1 cellular context compared by ENCODE assay signal in the genomic region with DNA sequence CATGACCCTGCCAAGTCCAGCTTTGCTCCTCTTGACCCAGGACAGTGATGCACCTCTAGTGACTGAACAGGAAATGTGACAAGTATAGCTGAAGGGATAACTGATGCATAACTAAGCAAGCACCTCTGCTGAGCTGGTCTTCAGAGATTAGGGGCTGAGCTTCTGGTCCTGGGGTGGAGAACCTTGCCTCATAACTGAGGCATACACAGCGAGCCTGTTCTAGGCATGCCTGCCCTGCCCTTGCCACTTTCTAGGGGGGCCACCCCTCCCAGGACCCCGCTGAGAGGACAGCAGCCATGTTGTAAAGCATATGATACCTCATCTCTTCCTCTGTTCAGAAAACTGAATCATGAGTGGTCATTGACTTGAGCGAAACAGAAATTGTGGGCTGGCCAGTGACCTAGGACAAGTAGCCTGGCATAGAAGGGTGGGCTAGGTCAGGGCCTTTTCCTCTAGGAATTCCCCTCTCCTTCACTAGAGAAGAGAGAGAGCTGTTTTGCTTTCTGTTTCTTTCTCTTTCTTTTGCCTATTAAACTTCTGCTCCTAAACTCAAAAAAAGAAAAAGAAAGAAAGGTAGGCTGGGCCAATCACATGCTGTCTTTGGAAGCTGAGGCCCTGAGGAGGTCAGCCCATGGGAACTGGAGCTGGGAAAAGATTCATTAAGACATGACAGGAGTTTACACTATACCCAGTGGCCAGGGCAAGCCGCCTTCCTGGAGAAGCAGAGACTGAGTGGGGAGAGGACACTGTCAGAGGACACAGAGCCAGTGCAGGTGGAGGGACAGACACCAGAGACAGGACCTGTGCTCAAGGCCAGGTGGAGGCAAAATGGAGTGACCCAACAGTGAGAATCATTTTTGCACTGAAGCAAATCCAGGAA.
A peak's percentile ranks its signal among the peaks of the same experiment; 100 is the strongest.
TF ChIP-seq lines count a peak whose summit lies in the region.

No MANE protein-coding gene starts in this region.

TF ChIP-seq in GM12878, 131 proteins besides CTCF, POLR2A, EP300 and RAD21 (continued from another document and continues in another):
- TF ChIP-seq, protein P1, sequence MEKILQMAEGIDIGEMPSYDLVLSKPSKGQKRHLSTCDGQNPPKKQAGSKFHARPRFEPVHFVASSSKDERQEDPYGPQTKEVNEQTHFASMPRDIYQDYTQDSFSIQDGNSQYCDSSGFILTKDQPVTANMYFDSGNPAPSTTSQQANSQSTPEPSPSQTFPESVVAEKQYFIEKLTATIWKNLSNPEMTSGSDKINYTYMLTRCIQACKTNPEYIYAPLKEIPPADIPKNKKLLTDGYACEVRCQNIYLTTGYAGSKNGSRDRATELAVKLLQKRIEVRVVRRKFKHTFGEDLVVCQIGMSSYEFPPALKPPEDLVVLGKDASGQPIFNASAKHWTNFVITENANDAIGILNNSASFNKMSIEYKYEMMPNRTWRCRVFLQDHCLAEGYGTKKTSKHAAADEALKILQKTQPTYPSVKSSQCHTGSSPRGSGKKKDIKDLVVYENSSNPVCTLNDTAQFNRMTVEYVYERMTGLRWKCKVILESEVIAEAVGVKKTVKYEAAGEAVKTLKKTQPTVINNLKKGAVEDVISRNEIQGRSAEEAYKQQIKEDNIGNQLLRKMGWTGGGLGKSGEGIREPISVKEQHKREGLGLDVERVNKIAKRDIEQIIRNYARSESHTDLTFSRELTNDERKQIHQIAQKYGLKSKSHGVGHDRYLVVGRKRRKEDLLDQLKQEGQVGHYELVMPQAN (conservative IDR thresholded peaks at IDR 0.05) = no peak
- TF ChIP-seq, protein P2, sequence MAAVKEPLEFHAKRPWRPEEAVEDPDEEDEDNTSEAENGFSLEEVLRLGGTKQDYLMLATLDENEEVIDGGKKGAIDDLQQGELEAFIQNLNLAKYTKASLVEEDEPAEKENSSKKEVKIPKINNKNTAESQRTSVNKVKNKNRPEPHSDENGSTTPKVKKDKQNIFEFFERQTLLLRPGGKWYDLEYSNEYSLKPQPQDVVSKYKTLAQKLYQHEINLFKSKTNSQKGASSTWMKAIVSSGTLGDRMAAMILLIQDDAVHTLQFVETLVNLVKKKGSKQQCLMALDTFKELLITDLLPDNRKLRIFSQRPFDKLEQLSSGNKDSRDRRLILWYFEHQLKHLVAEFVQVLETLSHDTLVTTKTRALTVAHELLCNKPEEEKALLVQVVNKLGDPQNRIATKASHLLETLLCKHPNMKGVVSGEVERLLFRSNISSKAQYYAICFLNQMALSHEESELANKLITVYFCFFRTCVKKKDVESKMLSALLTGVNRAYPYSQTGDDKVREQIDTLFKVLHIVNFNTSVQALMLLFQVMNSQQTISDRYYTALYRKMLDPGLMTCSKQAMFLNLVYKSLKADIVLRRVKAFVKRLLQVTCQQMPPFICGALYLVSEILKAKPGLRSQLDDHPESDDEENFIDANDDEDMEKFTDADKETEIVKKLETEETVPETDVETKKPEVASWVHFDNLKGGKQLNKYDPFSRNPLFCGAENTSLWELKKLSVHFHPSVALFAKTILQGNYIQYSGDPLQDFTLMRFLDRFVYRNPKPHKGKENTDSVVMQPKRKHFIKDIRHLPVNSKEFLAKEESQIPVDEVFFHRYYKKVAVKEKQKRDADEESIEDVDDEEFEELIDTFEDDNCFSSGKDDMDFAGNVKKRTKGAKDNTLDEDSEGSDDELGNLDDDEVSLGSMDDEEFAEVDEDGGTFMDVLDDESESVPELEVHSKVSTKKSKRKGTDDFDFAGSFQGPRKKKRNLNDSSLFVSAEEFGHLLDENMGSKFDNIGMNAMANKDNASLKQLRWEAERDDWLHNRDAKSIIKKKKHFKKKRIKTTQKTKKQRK (IDR thresholded peaks at IDR 0.05; ENCODE audit: low read depth, low read length) = no peak
- TF ChIP-seq SP1 (IDR thresholded peaks at IDR 0.05; ENCODE audit: low read depth, low read length) = no peak
- no peak for TF ChIP-seq IRF4 (IDR thresholded peaks at IDR 0.05; ENCODE audit: low read depth, low read length)
- no peak for TF ChIP-seq RFX5 (IDR thresholded peaks at IDR 0.05; ENCODE audit: low read depth, low read length)
- TF ChIP-seq, protein P3, sequence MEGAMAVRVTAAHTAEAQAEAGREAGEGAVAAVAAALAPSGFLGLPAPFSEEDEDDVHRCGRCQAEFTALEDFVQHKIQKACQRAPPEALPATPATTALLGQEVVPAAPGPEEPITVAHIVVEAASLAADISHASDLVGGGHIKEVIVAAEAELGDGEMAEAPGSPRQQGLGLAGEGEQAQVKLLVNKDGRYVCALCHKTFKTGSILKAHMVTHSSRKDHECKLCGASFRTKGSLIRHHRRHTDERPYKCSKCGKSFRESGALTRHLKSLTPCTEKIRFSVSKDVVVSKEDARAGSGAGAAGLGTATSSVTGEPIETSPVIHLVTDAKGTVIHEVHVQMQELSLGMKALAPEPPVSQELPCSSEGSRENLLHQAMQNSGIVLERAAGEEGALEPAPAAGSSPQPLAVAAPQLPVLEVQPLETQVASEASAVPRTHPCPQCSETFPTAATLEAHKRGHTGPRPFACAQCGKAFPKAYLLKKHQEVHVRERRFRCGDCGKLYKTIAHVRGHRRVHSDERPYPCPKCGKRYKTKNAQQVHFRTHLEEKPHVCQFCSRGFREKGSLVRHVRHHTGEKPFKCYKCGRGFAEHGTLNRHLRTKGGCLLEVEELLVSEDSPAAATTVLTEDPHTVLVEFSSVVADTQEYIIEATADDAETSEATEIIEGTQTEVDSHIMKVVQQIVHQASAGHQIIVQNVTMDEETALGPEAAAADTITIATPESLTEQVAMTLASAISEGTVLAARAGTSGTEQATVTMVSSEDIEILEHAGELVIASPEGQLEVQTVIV (IDR thresholded peaks at IDR 0.05; ENCODE audit: borderline replicate concordance, partially characterized antibody) = no peak
- TF ChIP-seq SUZ12 (IDR thresholded peaks at IDR 0.05; ENCODE audit: unreplicated experiment) = no peak
- TF ChIP-seq, protein P4, sequence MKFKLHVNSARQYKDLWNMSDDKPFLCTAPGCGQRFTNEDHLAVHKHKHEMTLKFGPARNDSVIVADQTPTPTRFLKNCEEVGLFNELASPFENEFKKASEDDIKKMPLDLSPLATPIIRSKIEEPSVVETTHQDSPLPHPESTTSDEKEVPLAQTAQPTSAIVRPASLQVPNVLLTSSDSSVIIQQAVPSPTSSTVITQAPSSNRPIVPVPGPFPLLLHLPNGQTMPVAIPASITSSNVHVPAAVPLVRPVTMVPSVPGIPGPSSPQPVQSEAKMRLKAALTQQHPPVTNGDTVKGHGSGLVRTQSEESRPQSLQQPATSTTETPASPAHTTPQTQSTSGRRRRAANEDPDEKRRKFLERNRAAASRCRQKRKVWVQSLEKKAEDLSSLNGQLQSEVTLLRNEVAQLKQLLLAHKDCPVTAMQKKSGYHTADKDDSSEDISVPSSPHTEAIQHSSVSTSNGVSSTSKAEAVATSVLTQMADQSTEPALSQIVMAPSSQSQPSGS (IDR thresholded peaks at IDR 0.05; ENCODE audit: low read length) = no peak
- no peak for TF ChIP-seq CBFB (IDR thresholded peaks at IDR 0.05; ENCODE audit: low read depth)
- TF ChIP-seq, protein P5, sequence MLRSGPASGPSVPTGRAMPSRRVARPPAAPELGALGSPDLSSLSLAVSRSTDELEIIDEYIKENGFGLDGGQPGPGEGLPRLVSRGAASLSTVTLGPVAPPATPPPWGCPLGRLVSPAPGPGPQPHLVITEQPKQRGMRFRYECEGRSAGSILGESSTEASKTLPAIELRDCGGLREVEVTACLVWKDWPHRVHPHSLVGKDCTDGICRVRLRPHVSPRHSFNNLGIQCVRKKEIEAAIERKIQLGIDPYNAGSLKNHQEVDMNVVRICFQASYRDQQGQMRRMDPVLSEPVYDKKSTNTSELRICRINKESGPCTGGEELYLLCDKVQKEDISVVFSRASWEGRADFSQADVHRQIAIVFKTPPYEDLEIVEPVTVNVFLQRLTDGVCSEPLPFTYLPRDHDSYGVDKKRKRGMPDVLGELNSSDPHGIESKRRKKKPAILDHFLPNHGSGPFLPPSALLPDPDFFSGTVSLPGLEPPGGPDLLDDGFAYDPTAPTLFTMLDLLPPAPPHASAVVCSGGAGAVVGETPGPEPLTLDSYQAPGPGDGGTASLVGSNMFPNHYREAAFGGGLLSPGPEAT (IDR thresholded peaks at IDR 0.05; ENCODE audit: low read depth) = peak; percentile 78
- peak; percentile 77; the same call in 2 of the 3 replicates for TF ChIP-seq POU2F2 (IDR thresholded peaks at IDR 0.05; ENCODE audit: borderline replicate concordance, low read depth, low read length)
- TF ChIP-seq, protein P6, sequence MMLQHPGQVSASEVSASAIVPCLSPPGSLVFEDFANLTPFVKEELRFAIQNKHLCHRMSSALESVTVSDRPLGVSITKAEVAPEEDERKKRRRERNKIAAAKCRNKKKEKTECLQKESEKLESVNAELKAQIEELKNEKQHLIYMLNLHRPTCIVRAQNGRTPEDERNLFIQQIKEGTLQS (IDR thresholded peaks at IDR 0.05; ENCODE audit: borderline replicate concordance, extremely low read depth, low read depth, low read length) = no peak
- TF ChIP-seq MYB (IDR thresholded peaks at IDR 0.05; ENCODE audit: borderline replicate concordance, low read depth, low read length) = no peak
- peak; percentile 54; the same call in 1 of the 2 replicates for TF ChIP-seq TAF1 (IDR thresholded peaks at IDR 0.05; ENCODE audit: borderline replicate concordance, low read depth, low read length)
- no peak for TF ChIP-seq TARDBP (IDR thresholded peaks at IDR 0.05; ENCODE audit: borderline replicate concordance)
- TF ChIP-seq ZNF217 (IDR thresholded peaks at IDR 0.05) = no peak
- TF ChIP-seq NRF1 (conservative IDR thresholded peaks at IDR 0.05; ENCODE audit: low read depth, low read length) = no peak
- no peak for TF ChIP-seq MTA3 (IDR thresholded peaks at IDR 0.05; ENCODE audit: borderline replicate concordance, low read length)
- TF ChIP-seq, protein P7, sequence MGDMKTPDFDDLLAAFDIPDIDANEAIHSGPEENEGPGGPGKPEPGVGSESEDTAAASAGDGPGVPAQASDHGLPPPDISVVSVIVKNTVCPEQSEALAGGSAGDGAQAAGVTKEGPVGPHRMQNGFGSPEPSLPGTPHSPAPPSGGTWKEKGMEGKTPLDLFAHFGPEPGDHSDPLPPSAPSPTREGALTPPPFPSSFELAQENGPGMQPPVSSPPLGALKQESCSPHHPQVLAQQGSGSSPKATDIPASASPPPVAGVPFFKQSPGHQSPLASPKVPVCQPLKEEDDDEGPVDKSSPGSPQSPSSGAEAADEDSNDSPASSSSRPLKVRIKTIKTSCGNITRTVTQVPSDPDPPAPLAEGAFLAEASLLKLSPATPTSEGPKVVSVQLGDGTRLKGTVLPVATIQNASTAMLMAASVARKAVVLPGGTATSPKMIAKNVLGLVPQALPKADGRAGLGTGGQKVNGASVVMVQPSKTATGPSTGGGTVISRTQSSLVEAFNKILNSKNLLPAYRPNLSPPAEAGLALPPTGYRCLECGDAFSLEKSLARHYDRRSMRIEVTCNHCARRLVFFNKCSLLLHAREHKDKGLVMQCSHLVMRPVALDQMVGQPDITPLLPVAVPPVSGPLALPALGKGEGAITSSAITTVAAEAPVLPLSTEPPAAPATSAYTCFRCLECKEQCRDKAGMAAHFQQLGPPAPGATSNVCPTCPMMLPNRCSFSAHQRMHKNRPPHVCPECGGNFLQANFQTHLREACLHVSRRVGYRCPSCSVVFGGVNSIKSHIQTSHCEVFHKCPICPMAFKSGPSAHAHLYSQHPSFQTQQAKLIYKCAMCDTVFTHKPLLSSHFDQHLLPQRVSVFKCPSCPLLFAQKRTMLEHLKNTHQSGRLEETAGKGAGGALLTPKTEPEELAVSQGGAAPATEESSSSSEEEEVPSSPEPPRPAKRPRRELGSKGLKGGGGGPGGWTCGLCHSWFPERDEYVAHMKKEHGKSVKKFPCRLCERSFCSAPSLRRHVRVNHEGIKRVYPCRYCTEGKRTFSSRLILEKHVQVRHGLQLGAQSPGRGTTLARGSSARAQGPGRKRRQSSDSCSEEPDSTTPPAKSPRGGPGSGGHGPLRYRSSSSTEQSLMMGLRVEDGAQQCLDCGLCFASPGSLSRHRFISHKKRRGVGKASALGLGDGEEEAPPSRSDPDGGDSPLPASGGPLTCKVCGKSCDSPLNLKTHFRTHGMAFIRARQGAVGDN (IDR thresholded peaks at IDR 0.05) = peak; percentile 26
- TF ChIP-seq, protein P8, sequence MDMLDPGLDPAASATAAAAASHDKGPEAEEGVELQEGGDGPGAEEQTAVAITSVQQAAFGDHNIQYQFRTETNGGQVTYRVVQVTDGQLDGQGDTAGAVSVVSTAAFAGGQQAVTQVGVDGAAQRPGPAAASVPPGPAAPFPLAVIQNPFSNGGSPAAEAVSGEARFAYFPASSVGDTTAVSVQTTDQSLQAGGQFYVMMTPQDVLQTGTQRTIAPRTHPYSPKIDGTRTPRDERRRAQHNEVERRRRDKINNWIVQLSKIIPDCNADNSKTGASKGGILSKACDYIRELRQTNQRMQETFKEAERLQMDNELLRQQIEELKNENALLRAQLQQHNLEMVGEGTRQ (IDR thresholded peaks at IDR 0.05; ENCODE audit: borderline replicate concordance, low read depth, low read length) = no peak
- no peak for TF ChIP-seq ETV6 (conservative IDR thresholded peaks at IDR 0.05 in 1 of 2, IDR thresholded peaks at IDR 0.05 in 1 of 2; ENCODE audit: borderline replicate concordance in 1 of 2, low read depth in 1 of 2)
- TF ChIP-seq GATAD2B (conservative IDR thresholded peaks at IDR 0.05; ENCODE audit: low read depth) = 0 out of 2 replicates have a peak, but pooled peaks have one; percentile 58
- TF ChIP-seq POLR2AphosphoS5 (IDR thresholded peaks at IDR 0.05; ENCODE audit: low read length) = peak; percentile 35; the same call in 1 of the 2 replicates
- TF ChIP-seq, protein P9, sequence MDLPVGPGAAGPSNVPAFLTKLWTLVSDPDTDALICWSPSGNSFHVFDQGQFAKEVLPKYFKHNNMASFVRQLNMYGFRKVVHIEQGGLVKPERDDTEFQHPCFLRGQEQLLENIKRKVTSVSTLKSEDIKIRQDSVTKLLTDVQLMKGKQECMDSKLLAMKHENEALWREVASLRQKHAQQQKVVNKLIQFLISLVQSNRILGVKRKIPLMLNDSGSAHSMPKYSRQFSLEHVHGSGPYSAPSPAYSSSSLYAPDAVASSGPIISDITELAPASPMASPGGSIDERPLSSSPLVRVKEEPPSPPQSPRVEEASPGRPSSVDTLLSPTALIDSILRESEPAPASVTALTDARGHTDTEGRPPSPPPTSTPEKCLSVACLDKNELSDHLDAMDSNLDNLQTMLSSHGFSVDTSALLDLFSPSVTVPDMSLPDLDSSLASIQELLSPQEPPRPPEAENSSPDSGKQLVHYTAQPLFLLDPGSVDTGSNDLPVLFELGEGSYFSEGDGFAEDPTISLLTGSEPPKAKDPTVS (IDR thresholded peaks at IDR 0.05; ENCODE audit: low read depth, low read length) = no peak
- TF ChIP-seq EGR1 (IDR thresholded peaks at IDR 0.05; ENCODE audit: borderline replicate concordance in 1 of 2, low read depth in 2 of 2, low read length in 2 of 2) = no peak
- TF ChIP-seq, protein P10, sequence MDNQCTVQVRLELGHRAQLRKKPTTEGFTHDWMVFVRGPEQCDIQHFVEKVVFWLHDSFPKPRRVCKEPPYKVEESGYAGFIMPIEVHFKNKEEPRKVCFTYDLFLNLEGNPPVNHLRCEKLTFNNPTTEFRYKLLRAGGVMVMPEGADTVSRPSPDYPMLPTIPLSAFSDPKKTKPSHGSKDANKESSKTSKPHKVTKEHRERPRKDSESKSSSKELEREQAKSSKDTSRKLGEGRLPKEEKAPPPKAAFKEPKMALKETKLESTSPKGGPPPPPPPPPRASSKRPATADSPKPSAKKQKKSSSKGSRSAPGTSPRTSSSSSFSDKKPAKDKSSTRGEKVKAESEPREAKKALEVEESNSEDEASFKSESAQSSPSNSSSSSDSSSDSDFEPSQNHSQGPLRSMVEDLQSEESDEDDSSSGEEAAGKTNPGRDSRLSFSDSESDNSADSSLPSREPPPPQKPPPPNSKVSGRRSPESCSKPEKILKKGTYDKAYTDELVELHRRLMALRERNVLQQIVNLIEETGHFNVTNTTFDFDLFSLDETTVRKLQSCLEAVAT (IDR thresholded peaks at IDR 0.05) = peak; percentile 63
- no peak for TF ChIP-seq STAT3 (IDR thresholded peaks at IDR 0.05; ENCODE audit: low read depth, low read length)
- TF ChIP-seq NFYA (IDR thresholded peaks at IDR 0.05; ENCODE audit: borderline replicate concordance, low read depth, low read length) = no peak
- TF ChIP-seq DPF2 (IDR thresholded peaks at IDR 0.05) = peak; percentile 72; the same call in 1 of the 2 replicates
- no peak for TF ChIP-seq SIN3A (IDR thresholded peaks at IDR 0.05; ENCODE audit: low read depth, low read length)
- TF ChIP-seq NR2F1 (conservative IDR thresholded peaks at IDR 0.05) = peak; percentile 71
- TF ChIP-seq FOS (IDR thresholded peaks at IDR 0.05; ENCODE audit: borderline replicate concordance, extremely low read depth, insufficient read length) = no peak
